ENCODE assay signal across 1 cellular context in the genomic region with DNA sequence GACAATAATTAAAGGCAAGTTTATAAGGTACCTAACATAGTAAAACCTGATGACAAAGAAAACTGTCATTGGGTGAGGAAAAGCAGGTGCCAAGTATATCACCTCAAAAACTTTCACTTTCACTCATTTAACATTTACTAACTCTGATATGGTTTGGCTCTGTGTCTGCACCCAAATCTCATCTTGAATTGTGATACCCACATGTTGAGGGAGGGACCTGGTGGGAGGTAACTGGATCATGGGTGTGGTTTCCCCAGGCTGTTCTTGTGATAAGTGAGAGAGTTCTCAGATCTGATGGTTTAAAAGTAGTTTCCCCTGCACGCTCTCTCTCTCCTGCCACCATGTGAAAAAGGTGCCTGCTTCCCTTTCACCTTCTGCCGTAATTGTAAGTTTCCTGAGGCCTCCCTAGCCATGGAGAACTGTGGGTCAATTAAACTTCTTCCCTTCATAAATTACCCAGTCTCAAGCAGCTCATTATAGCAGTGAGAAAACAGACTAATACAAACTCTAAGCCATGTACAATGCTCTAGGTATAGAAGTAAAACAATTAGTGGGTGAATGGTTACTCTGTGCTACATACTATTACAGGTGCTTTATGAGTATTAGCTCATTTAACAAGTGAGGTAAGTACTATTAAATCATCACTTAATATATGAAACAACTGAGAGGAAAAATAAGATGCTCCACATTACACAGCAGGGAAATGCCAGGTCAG.
TF ChIP-seq lines count a peak whose summit lies in the region.

No MANE protein-coding gene starts in this region.

TF ChIP-seq in SK-N-SH, 30 proteins besides CTCF, POLR2A, EP300 and RAD21 (continued from another document):
- TF ChIP-seq, protein P1, sequence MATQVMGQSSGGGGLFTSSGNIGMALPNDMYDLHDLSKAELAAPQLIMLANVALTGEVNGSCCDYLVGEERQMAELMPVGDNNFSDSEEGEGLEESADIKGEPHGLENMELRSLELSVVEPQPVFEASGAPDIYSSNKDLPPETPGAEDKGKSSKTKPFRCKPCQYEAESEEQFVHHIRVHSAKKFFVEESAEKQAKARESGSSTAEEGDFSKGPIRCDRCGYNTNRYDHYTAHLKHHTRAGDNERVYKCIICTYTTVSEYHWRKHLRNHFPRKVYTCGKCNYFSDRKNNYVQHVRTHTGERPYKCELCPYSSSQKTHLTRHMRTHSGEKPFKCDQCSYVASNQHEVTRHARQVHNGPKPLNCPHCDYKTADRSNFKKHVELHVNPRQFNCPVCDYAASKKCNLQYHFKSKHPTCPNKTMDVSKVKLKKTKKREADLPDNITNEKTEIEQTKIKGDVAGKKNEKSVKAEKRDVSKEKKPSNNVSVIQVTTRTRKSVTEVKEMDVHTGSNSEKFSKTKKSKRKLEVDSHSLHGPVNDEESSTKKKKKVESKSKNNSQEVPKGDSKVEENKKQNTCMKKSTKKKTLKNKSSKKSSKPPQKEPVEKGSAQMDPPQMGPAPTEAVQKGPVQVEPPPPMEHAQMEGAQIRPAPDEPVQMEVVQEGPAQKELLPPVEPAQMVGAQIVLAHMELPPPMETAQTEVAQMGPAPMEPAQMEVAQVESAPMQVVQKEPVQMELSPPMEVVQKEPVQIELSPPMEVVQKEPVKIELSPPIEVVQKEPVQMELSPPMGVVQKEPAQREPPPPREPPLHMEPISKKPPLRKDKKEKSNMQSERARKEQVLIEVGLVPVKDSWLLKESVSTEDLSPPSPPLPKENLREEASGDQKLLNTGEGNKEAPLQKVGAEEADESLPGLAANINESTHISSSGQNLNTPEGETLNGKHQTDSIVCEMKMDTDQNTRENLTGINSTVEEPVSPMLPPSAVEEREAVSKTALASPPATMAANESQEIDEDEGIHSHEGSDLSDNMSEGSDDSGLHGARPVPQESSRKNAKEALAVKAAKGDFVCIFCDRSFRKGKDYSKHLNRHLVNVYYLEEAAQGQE (IDR thresholded peaks at IDR 0.05; ENCODE audit: low read depth, low read length): no peak
- no peak for TF ChIP-seq MXI1 (IDR thresholded peaks at IDR 0.05; ENCODE audit: low read depth, low read length)
